In the genomic region with DNA sequence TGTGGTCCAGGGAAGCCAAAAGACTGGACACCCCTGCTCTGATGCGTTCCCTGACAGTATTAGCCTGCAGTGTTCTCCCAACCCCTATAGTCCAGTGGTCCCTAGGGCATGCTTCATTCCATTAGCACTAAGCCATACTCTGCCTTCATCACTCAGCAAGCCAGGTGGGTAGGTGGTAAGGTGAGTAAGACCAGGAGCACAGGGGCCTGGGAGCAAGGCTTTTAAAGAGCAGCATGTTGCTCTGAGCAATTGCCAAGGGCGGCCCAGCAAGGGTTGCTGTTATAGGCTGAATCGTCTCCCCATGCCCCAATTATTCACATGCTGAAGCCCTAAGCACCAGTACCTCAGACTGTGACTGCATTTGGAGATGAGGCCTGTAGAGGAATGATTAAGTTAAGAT, we compare ENCODE assay signal across 18 cellular contexts. TPM values are rescaled to one million over a fixed set of nuclear protein-coding genes. Genes with fewer than 3 reads are reported as not detected.
DNase-seq lines count a peak whose midpoint lies in the region; ATAC-seq, FAIRE-seq and TF ChIP-seq lines count a peak whose summit lies in the region.
"Had no signal": no experiment of that assay in that cellular context is flagged by ENCODE, and none has a peak within 500 bp of the region (broad histone marks: within the 10 kb centered on the region; RNA-seq: fewer than 3 reads in every experiment).

No MANE protein-coding gene starts in this region.

- no peak overlapping the region for H3K27ac ChIP-seq in CD8-positive, alpha-beta T cell (ENCODE audit: low read depth, low read length)
- H3K27ac ChIP-seq in trophoblast cell (ENCODE audit: low read depth, low read length) (no peak overlapping the region), pancreas (no peak overlapping the region)
- H3K27ac ChIP-seq: BLaER1 treated with 17β-estradiol and CSF1 and Interleukin-3, amounts not matched to agents 10 nM and 100 nM had no signal

- no peak overlapping the region for H2BK5ac ChIP-seq in trophoblast cell (ENCODE audit: low read depth, low read length, poor library complexity)

- FAIRE-seq in pancreas (lab: Jason Lieb, UNC), result no peak
- FAIRE-seq: G401.6, GM12892 had no signal

- no peak overlapping the region for H3K9ac ChIP-seq in trophoblast cell (ENCODE audit: low read length)
- H3K9ac ChIP-seq: BLaER1 treated with 17β-estradiol and CSF1 and Interleukin-3, amounts not matched to agents 10 nM and 100 nM had no signal

- CTCF ChIA-PET in activated CD8-positive, alpha-beta T cell treated with anti-CD3 and anti-CD28 coated beads, Interleukin-2, amount 10 ng/mL, durations not matched to agents 7 days and 5 days (lab: Charles Lee), result interaction anchor here (1.3 to 10.7 kb wide), 5 partner anchors 10 to 124 kb away, joined by 4 to 159 read pairs (median 4); a partner anchor contains a TSS
- CTCF ChIA-PET in activated CD8-positive, alpha-beta T cell treated with anti-CD3 and anti-CD28 coated beads for 36 hours (lab: Charles Lee), result interaction anchor here (35.9 kb wide), 1 partner anchor 129 kb away, joined by 656 read pairs; no protein-coding TSS in a partner anchor
- CTCF ChIA-PET in CD8-positive, alpha-beta T cell (lab: Charles Lee), result interaction anchor here (1.4 to 15.7 kb wide), 4 partner anchors 8 to 124 kb away, joined by 3 to 175 read pairs (median 6); no protein-coding TSS in a partner anchor

- no peaks in the 10 kb centered on the region for H3K79me1 ChIP-seq in trophoblast cell (ENCODE audit: low read length)

- intact Hi-C loops in activated CD8-positive, alpha-beta T cell treated with anti-CD3 and anti-CD28 coated beads for 36 hours (cut with micrococcal nuclease), result no loop called here
- intact Hi-C loops in CD8-positive, alpha-beta T cell (cut with DNase I, micrococcal nuclease), result no loop called here
- intact Hi-C loops in activated T-helper 1 cell treated with anti-CD3 and anti-CD28 coated beads, Interleukin-12 subunit alpha, Interleukin-12 subunit beta, Interleukin-2, Interleukin-4 antibody, amounts not matched to agents 30 ng/mL and 10 ng/mL and 1 ng/mL, durations not matched to agents 14 hours and 24 hours and 36 hours (cut with micrococcal nuclease), result no loop called here
- intact Hi-C loops in pancreas (cut with DNase I), result no loop called here

- H4K8ac ChIP-seq in trophoblast cell (ENCODE audit: low read depth, low read length), result no peak overlapping the region

- H3K18ac ChIP-seq in trophoblast cell (ENCODE audit: low read length), result no peak overlapping the region

- H3K27me3 Mint-ChIP-seq in activated CD8-positive, alpha-beta T cell treated with anti-CD3 and anti-CD28 coated beads, Interleukin-2, amount 10 ng/mL, durations not matched to agents 7 days and 5 days (ENCODE audit: low read depth), result no peaks in the 10 kb centered on the region
- H3K27me3 Mint-ChIP-seq in activated CD8-positive, alpha-beta T cell treated with anti-CD3 and anti-CD28 coated beads for 36 hours, result no peaks in the 10 kb centered on the region
- H3K27me3 Mint-ChIP-seq in CD8-positive, alpha-beta T cell (ENCODE audit: low read depth), result no peaks in the 10 kb centered on the region
- H3K27me3 Mint-ChIP-seq in activated T-helper 1 cell treated with anti-CD3 and anti-CD28 coated beads, Interleukin-12 subunit alpha, Interleukin-12 subunit beta, Interleukin-2, Interleukin-4 antibody, amounts not matched to agents 30 ng/mL and 10 ng/mL and 1 ng/mL, durations not matched to agents 14 hours and 24 hours and 36 hours (ENCODE audit: insufficient read depth), result no peaks in the 10 kb centered on the region
- H3K27me3 Mint-ChIP-seq: CD4-positive, CD25-positive, alpha-beta regulatory T cell had no signal

- no peak overlapping the region for H3K4me2 ChIP-seq in trophoblast cell (ENCODE audit: low read length)
- H3K4me2 ChIP-seq: BLaER1 treated with 17β-estradiol and CSF1 and Interleukin-3, amounts not matched to agents 10 nM and 100 nM had no signal

- H2BK12ac ChIP-seq in trophoblast cell (ENCODE audit: low read length), result no peak overlapping the region

- H3K4me1 Mint-ChIP-seq in activated CD8-positive, alpha-beta T cell treated with anti-CD3 and anti-CD28 coated beads, Interleukin-2, amount 10 ng/mL, durations not matched to agents 7 days and 5 days (ENCODE audit: low read depth), result peaks cover 85% of the 10 kb centered on the region
- H3K4me1 Mint-ChIP-seq in activated CD8-positive, alpha-beta T cell treated with anti-CD3 and anti-CD28 coated beads for 36 hours (ENCODE audit: low read depth), result peaks cover 42% of the 10 kb centered on the region
- H3K4me1 Mint-ChIP-seq in CD8-positive, alpha-beta T cell (ENCODE audit: low read depth), result peaks cover 55% of the 10 kb centered on the region
- peaks cover 80% of the 10 kb centered on the region for H3K4me1 Mint-ChIP-seq in activated T-helper 1 cell treated with anti-CD3 and anti-CD28 coated beads, Interleukin-12 subunit alpha, Interleukin-12 subunit beta, Interleukin-2, Interleukin-4 antibody, amounts not matched to agents 30 ng/mL and 10 ng/mL and 1 ng/mL, durations not matched to agents 14 hours and 24 hours and 36 hours (ENCODE audit: low read depth)
- H3K4me1 Mint-ChIP-seq: H9 had no signal

- no peak overlapping the region for H4K91ac ChIP-seq in trophoblast cell (ENCODE audit: low read depth, low read length)

- no peak overlapping the region for H2BK120ac ChIP-seq in trophoblast cell (ENCODE audit: insufficient read depth, low read length, poor library complexity)

- H3K9me3 Mint-ChIP-seq in activated CD8-positive, alpha-beta T cell treated with anti-CD3 and anti-CD28 coated beads, Interleukin-2, amount 10 ng/mL, durations not matched to agents 7 days and 5 days (ENCODE audit: insufficient read depth), result no peaks in the 10 kb centered on the region
- no peaks in the 10 kb centered on the region for H3K9me3 Mint-ChIP-seq in activated CD8-positive, alpha-beta T cell treated with anti-CD3 and anti-CD28 coated beads for 36 hours
- no peaks in the 10 kb centered on the region for H3K9me3 Mint-ChIP-seq in CD8-positive, alpha-beta T cell
- no peaks in the 10 kb centered on the region for H3K9me3 Mint-ChIP-seq in activated T-helper 1 cell treated with anti-CD3 and anti-CD28 coated beads, Interleukin-12 subunit alpha, Interleukin-12 subunit beta, Interleukin-2, Interleukin-4 antibody, amounts not matched to agents 30 ng/mL and 10 ng/mL and 1 ng/mL, durations not matched to agents 14 hours and 24 hours and 36 hours
- H3K9me3 Mint-ChIP-seq: CD4-positive, CD25-positive, alpha-beta regulatory T cell; H9 had no signal

- H3K36me3 ChIP-seq in CD8-positive, alpha-beta T cell (ENCODE audit: insufficient read depth, low read length), result peaks cover 50% of the 10 kb centered on the region
- peaks cover 48 to 59% of the 10 kb centered on the region in 2 experiments for H3K36me3 ChIP-seq in trophoblast cell (ENCODE audit: control insufficient read depth in 1 of 2, insufficient read depth in 2 of 2, low read length in 2 of 2)
- H3K36me3 ChIP-seq in pancreas, result peaks cover 11 to 89% (median 33%) of the 10 kb centered on the region in 3 donors

- H3K79me2 ChIP-seq in trophoblast cell (ENCODE audit: control insufficient read depth, insufficient read depth, low read length, poor library complexity), result no peaks in the 10 kb centered on the region

- POLR2A ChIA-PET in activated CD8-positive, alpha-beta T cell treated with anti-CD3 and anti-CD28 coated beads, Interleukin-2, amount 10 ng/mL, durations not matched to agents 7 days and 5 days (lab: Charles Lee), result no interaction called here
- POLR2A ChIA-PET in activated CD8-positive, alpha-beta T cell treated with anti-CD3 and anti-CD28 coated beads for 36 hours (lab: Charles Lee), result interaction anchor here (1.1 to 2.4 kb wide), 4 partner anchors 9 to 21 kb away, joined by 3 to 12 read pairs (median 6); a partner anchor contains a TSS
- POLR2A ChIA-PET in CD8-positive, alpha-beta T cell (lab: Charles Lee), result interaction anchor here (1.0 to 2.0 kb wide), 2 partner anchors 9 to 11 kb away, joined by 3 to 6 read pairs; a partner anchor contains a TSS

- H2AK5ac ChIP-seq in trophoblast cell (ENCODE audit: low read length), result no peak overlapping the region

- H4K12ac ChIP-seq in trophoblast cell (ENCODE audit: low read depth, low read length), result no peak overlapping the region

- peaks cover 91% of the 10 kb centered on the region for H3K36me3 Mint-ChIP-seq in activated CD8-positive, alpha-beta T cell treated with anti-CD3 and anti-CD28 coated beads, Interleukin-2, amount 10 ng/mL, durations not matched to agents 7 days and 5 days (ENCODE audit: low read depth)
- peaks cover 88% of the 10 kb centered on the region for H3K36me3 Mint-ChIP-seq in activated CD8-positive, alpha-beta T cell treated with anti-CD3 and anti-CD28 coated beads for 36 hours (ENCODE audit: low read depth)
- peaks cover 90% of the 10 kb centered on the region for H3K36me3 Mint-ChIP-seq in CD8-positive, alpha-beta T cell
- peaks cover 77% of the 10 kb centered on the region for H3K36me3 Mint-ChIP-seq in activated T-helper 1 cell treated with anti-CD3 and anti-CD28 coated beads, Interleukin-12 subunit alpha, Interleukin-12 subunit beta, Interleukin-2, Interleukin-4 antibody, amounts not matched to agents 30 ng/mL and 10 ng/mL and 1 ng/mL, durations not matched to agents 14 hours and 24 hours and 36 hours (ENCODE audit: low read depth)

- H2AFZ ChIP-seq in trophoblast cell (ENCODE audit: insufficient read depth, low read length, poor library complexity), result no peak overlapping the region

- no peak for DNase-seq in activated CD8-positive, alpha-beta T cell treated with anti-CD3 and anti-CD28 coated beads, Interleukin-2, amount 10 ng/mL, durations not matched to agents 7 days and 5 days
- DNase-seq in activated CD8-positive, alpha-beta T cell treated with anti-CD3 and anti-CD28 coated beads for 36 hours, result no peak
- no peak for DNase-seq in CD8-positive, alpha-beta T cell
- no peak for DNase-seq in activated T-helper 1 cell treated with anti-CD3 and anti-CD28 coated beads, Interleukin-12 subunit alpha, Interleukin-12 subunit beta, Interleukin-2, Interleukin-4 antibody, amounts not matched to agents 30 ng/mL and 10 ng/mL and 1 ng/mL, durations not matched to agents 14 hours and 24 hours and 36 hours (ENCODE audit: low spot score)
- DNase-seq in trophoblast cell (peak; percentile 59 to 68), pancreas (no peak)
- no peak for DNase-seq in stimulated activated CD4-positive, alpha-beta T cell treated with anti-CD3 and anti-CD28 coated beads, Interleukin-12 subunit alpha, Interleukin-12 subunit beta, amount 100 ng/mL, for 4 hours
- DNase-seq: ACHN; CD4-positive, CD25-positive, alpha-beta regulatory T cell; DMS79; EL; GOT3; H9 had no signal

- no peaks in the 10 kb centered on the region for H3K9me3 ChIP-seq in CD8-positive, alpha-beta T cell (ENCODE audit: low read length)
- H3K9me3 ChIP-seq in trophoblast cell (ENCODE audit: insufficient read depth, low read depth, low read length) (peaks cover 1% of the 10 kb centered on the region), pancreas (no peaks in the 10 kb centered on the region)
- H3K9me3 ChIP-seq: BLaER1 treated with 17β-estradiol and CSF1 and Interleukin-3, amounts not matched to agents 10 nM and 100 nM had no signal

- peak overlapping the region; percentile 43 for H3K27ac Mint-ChIP-seq in activated CD8-positive, alpha-beta T cell treated with anti-CD3 and anti-CD28 coated beads, Interleukin-2, amount 10 ng/mL, durations not matched to agents 7 days and 5 days
- no peak overlapping the region for H3K27ac Mint-ChIP-seq in activated CD8-positive, alpha-beta T cell treated with anti-CD3 and anti-CD28 coated beads for 36 hours
- peak overlapping the region; percentile 70 for H3K27ac Mint-ChIP-seq in CD8-positive, alpha-beta T cell
- peak overlapping the region; percentile 40 for H3K27ac Mint-ChIP-seq in activated T-helper 1 cell treated with anti-CD3 and anti-CD28 coated beads, Interleukin-12 subunit alpha, Interleukin-12 subunit beta, Interleukin-2, Interleukin-4 antibody, amounts not matched to agents 30 ng/mL and 10 ng/mL and 1 ng/mL, durations not matched to agents 14 hours and 24 hours and 36 hours
- H3K27ac Mint-ChIP-seq: H9 had no signal

- H3K27me3 ChIP-seq in CD8-positive, alpha-beta T cell (ENCODE audit: insufficient read depth, low read length), result no peaks in the 10 kb centered on the region
- H3K27me3 ChIP-seq in trophoblast cell (ENCODE audit: insufficient read depth, low read length), result no peaks in the 10 kb centered on the region
- H3K27me3 ChIP-seq in pancreas, result no peaks in the 10 kb centered on the region
- H3K27me3 ChIP-seq: BLaER1 treated with 17β-estradiol and CSF1 and Interleukin-3, amounts not matched to agents 10 nM and 100 nM had no signal

- no peak overlapping the region for H3K23ac ChIP-seq in trophoblast cell (ENCODE audit: low read length)

- no peak overlapping the region for H3K4ac ChIP-seq in trophoblast cell (ENCODE audit: low read depth, low read length)

- H3K14ac ChIP-seq in trophoblast cell (ENCODE audit: low read length), result no peak overlapping the region

- H3K4me3 ChIP-seq in CD8-positive, alpha-beta T cell (ENCODE audit: low read depth, low read length), result no peak overlapping the region
- H3K4me3 ChIP-seq in trophoblast cell (ENCODE audit: low read depth, low read length) (no peak overlapping the region), pancreas (no peak overlapping the region)
- H3K4me3 ChIP-seq: BLaER1 treated with 17β-estradiol and CSF1 and Interleukin-3, amounts not matched to agents 10 nM and 100 nM had no signal

- no peak overlapping the region for H3K4me3 Mint-ChIP-seq in activated CD8-positive, alpha-beta T cell treated with anti-CD3 and anti-CD28 coated beads, Interleukin-2, amount 10 ng/mL, durations not matched to agents 7 days and 5 days
- H3K4me3 Mint-ChIP-seq in activated CD8-positive, alpha-beta T cell treated with anti-CD3 and anti-CD28 coated beads for 36 hours, result no peak overlapping the region
- H3K4me3 Mint-ChIP-seq in CD8-positive, alpha-beta T cell, result no peak overlapping the region
- no peak overlapping the region for H3K4me3 Mint-ChIP-seq in activated T-helper 1 cell treated with anti-CD3 and anti-CD28 coated beads, Interleukin-12 subunit alpha, Interleukin-12 subunit beta, Interleukin-2, Interleukin-4 antibody, amounts not matched to agents 30 ng/mL and 10 ng/mL and 1 ng/mL, durations not matched to agents 14 hours and 24 hours and 36 hours
- H3K4me3 Mint-ChIP-seq: CD4-positive, CD25-positive, alpha-beta regulatory T cell; H9 had no signal

- no peak for TF ChIP-seq CTCF in activated CD8-positive, alpha-beta T cell treated with anti-CD3 and anti-CD28 coated beads for 36 hours (IDR thresholded peaks at IDR 0.05)
- TF ChIP-seq CTCF in CD8-positive, alpha-beta T cell (IDR thresholded peaks at IDR 0.05), result no peak
- no peak for TF ChIP-seq CTCF in pancreas (IDR thresholded peaks at IDR 0.05)

- ATAC-seq in activated CD8-positive, alpha-beta T cell treated with anti-CD3 and anti-CD28 coated beads, Interleukin-2, amount 10 ng/mL, durations not matched to agents 7 days and 5 days, result no peak
- no peak for ATAC-seq in activated CD8-positive, alpha-beta T cell treated with anti-CD3 and anti-CD28 coated beads for 36 hours
- no peak for ATAC-seq in CD8-positive, alpha-beta T cell
- no peak for ATAC-seq in pancreas

- peaks cover 32% of the 10 kb centered on the region for H3K4me1 ChIP-seq in CD8-positive, alpha-beta T cell (ENCODE audit: insufficient read depth, low read length)
- H3K4me1 ChIP-seq in trophoblast cell (ENCODE audit: control insufficient read depth in 1 of 2, insufficient read depth in 2 of 2, low read length in 2 of 2), result no peaks in the 10 kb centered on the region
- H3K4me1 ChIP-seq in pancreas, result no peaks in the 10 kb centered on the region
- H3K4me1 ChIP-seq: BLaER1 treated with 17β-estradiol and CSF1 and Interleukin-3, amounts not matched to agents 10 nM and 100 nM had no signal

- WGBS in trophoblast cell (ENCODE audit: extremely low coverage, insufficient coverage, insufficient read length), result no CpG with 5 or more reads among the region's 3 CpGs
- WGBS in pancreas, 2 donors, result 95 to 97% methylated on average over 3 of the region's 3 CpGs

RNA-seq across cellular contexts. Expression of a gene that starts 11.0 kb away (rescaled TPM):
- total RNA-seq in activated CD8-positive, alpha-beta T cell treated with anti-CD3 and anti-CD28 coated beads, Interleukin-2, amount 10 ng/mL, durations not matched to agents 7 days and 5 days, result 10 to 100 TPM; 26.5 to 27.6 TPM
- total RNA-seq in activated CD8-positive, alpha-beta T cell treated with anti-CD3 and anti-CD28 coated beads for 36 hours, result 1 to 10 TPM; 3.2 to 3.4 TPM
- 10 to 100 TPM in 1 of 2 experiments, 1 to 10 TPM in 1; 9.2 to 11.0 TPM for total RNA-seq in CD8-positive, alpha-beta T cell
- total RNA-seq in activated T-helper 1 cell treated with anti-CD3 and anti-CD28 coated beads, Interleukin-12 subunit alpha, Interleukin-12 subunit beta, Interleukin-2, Interleukin-4 antibody, amounts not matched to agents 30 ng/mL and 10 ng/mL and 1 ng/mL, durations not matched to agents 14 hours and 24 hours and 36 hours, result 27.2 and 27.9 TPM in 2 replicates
- 7.7 and 8.8 TPM in 2 replicates for polyA plus RNA-seq in trophoblast cell (2013)
- total RNA-seq in pancreas, result under 1 TPM in 5 of 6 donors, not detected in 1; 0.08 to 0.89 (median 0.72) TPM
- under 1 TPM; 0.23 to 0.35 TPM for polyA plus RNA-seq in pancreas
- total RNA-seq: A172, H9, HT1080 had no signal

RNA-seq across cellular contexts. Expression of a gene that starts 41.3 kb away (rescaled TPM):
- 10 to 100 TPM; 16.6 to 19.5 TPM for total RNA-seq in activated CD8-positive, alpha-beta T cell treated with anti-CD3 and anti-CD28 coated beads, Interleukin-2, amount 10 ng/mL, durations not matched to agents 7 days and 5 days
- total RNA-seq in activated CD8-positive, alpha-beta T cell treated with anti-CD3 and anti-CD28 coated beads for 36 hours, result 10 to 100 TPM; 14.1 to 14.5 TPM
- total RNA-seq in CD8-positive, alpha-beta T cell, result 10 to 100 TPM; 16.6 to 16.7 TPM
- 16.1 and 16.3 TPM in 2 replicates for total RNA-seq in activated T-helper 1 cell treated with anti-CD3 and anti-CD28 coated beads, Interleukin-12 subunit alpha, Interleukin-12 subunit beta, Interleukin-2, Interleukin-4 antibody, amounts not matched to agents 30 ng/mL and 10 ng/mL and 1 ng/mL, durations not matched to agents 14 hours and 24 hours and 36 hours
- 8.1 and 8.2 TPM in 2 replicates for polyA plus RNA-seq in trophoblast cell (2013)
- total RNA-seq in pancreas, result 10 to 100 TPM; 13.0 to 25.1 (median 17.2) TPM
- 10 to 100 TPM in 1 of 2 donors, 1 to 10 TPM in 1; 9.3 to 10.3 TPM for polyA plus RNA-seq in pancreas

Comparison
In these comparisons a context has a peak if more than half of its experiments do, and no peak if none do; other contexts are left out.
1. DNase-seq: peak in trophoblast cell (2 of 2); none in activated CD8-positive, alpha-beta T cell treated with anti-CD3 and anti-CD28 coated beads, Interleukin-2, amount 10 ng/mL, durations not matched to agents 7 days and 5 days (single experiment), activated CD8-positive, alpha-beta T cell treated with anti-CD3 and anti-CD28 coated beads for 36 hours (single experiment), CD8-positive, alpha-beta T cell (0 of 7), activated T-helper 1 cell treated with anti-CD3 and anti-CD28 coated beads, Interleukin-12 subunit alpha, Interleukin-12 subunit beta, Interleukin-2, Interleukin-4 antibody, amounts not matched to agents 30 ng/mL and 10 ng/mL and 1 ng/mL, durations not matched to agents 14 hours and 24 hours and 36 hours (single experiment), pancreas (0 of 6) and stimulated activated CD4-positive, alpha-beta T cell treated with anti-CD3 and anti-CD28 coated beads, Interleukin-12 subunit alpha, Interleukin-12 subunit beta, amount 100 ng/mL, for 4 hours (single experiment).